In the genomic region with DNA sequence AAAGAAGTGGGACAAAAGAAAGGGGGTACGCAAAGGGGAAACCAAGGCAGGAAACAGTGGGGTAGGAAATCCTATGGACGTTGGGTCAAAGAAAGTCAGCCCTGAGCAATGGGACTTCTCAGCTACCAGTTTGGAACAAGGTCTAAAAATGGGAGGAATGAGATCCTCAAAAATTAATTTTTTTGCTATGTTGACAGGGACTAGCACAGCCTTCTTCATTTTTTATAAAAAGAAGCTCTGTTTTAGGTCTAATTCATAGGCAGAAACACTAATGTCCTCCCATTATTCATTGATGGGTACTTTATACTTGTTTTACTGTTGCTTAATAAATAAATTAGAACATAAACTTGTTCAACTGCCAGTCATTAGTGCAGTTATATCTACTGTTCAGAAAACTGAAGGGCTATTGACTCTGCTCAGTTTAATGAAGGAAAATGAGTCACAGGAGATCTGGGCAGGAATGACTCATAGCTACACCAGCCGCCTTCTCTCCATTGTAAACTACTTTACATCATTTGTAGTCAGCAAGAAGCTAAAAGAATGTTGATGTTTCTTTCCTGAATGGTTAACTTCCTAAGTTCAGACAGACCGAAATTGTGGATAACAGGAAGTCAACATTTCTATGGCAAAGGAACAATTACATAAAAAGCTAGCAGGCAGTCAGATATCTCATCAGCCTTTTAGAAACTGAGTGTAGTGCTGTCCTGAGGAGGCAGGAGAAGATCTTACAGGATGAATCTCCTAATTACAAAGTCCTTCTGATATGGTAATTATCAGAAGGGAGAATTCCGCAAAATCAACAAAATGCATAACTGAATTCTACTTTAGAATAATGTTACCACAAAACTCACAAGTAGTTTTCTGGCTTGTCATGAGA, we compare ENCODE assay signal across 9 cellular contexts.
DNase-seq lines count a peak whose midpoint lies in the region; ATAC-seq and TF ChIP-seq lines count a peak whose summit lies in the region.
"Had no signal": no experiment of that assay in that cellular context is flagged by ENCODE, and none has a peak within 500 bp of the region (broad histone marks: within the 10 kb centered on the region; RNA-seq: fewer than 3 reads in every experiment).

No MANE protein-coding gene starts in this region.

- H2AFZ ChIP-seq in SK-N-SH (ENCODE audit: low read depth) (peak overlapping the region; percentile 33), hepatocyte (no peak overlapping the region)

- H3K4me3 ChIP-seq in SK-N-SH (ENCODE audit: low read depth in 2 of 2, low read length in 1 of 2) (no peak overlapping the region), hepatocyte (no peak overlapping the region), transverse colon (no peak overlapping the region)
- H3K4me3 ChIP-seq: ovary had no signal

- H3K9me2 ChIP-seq in SK-N-SH (no peaks in the 10 kb centered on the region), hepatocyte (replicated peaks; ENCODE audit: insufficient read depth) (no peaks in the 10 kb centered on the region)

- no peak for TF ChIP-seq RAD21 in SK-N-SH (IDR thresholded peaks at IDR 0.05; ENCODE audit: low read length)

- peak in 1 of 2 experiments; percentile 56; a peak in 1 of 4 replicates for TF ChIP-seq EP300 in SK-N-SH (IDR thresholded peaks at IDR 0.05; ENCODE audit: borderline replicate concordance in 1 of 2, low read depth in 1 of 2, low read length in 1 of 2)
- TF ChIP-seq EP300 in transverse colon (IDR thresholded peaks at IDR 0.05; ENCODE audit: low read depth): no peak

- intact Hi-C loops in transverse colon (cut with DNase I; ENCODE audit: low total_unique reads): no loop called here

- in situ Hi-C loops in transverse colon (cut with MboI; ENCODE audit: low pct_ligation_motif_present in 1 of 4, low pct_unique_long_range_greater_than_20kb in 1 of 4, low sequenced_read_pairs in 3 of 4): no loop called here

- WGBS in SK-N-SH (ENCODE audit: low lambda C conversion rate): 42% methylated on average over 5 of the region's 5 CpGs
- 65% methylated on average over 5 of the region's 5 CpGs for WGBS in hepatocyte (ENCODE audit: low lambda C conversion rate, missing lambda C conversion rate)
- 58 to 62% methylated on average over 5 of the region's 5 CpGs for WGBS in transverse colon (ENCODE audit: low coverage in 1 of 2), 2 donors

- H3K4me1 ChIP-seq in SK-N-SH (ENCODE audit: control insufficient read depth in 1 of 2, insufficient read depth in 2 of 2, low read depth in 1 of 2, low read length in 1 of 2): peaks cover 0 to 12% of the 10 kb centered on the region in 2 experiments; a peak in 2 of 4 replicates
- H3K4me1 ChIP-seq in hepatocyte (ENCODE audit: insufficient read depth): no peaks in the 10 kb centered on the region
- H3K4me1 ChIP-seq in transverse colon: peaks cover 0 to 5% (median 0%) of the 10 kb centered on the region in 4 donors

- CTCF ChIA-PET in SK-N-SH (lab: Yijun Ruan, JAX): no interaction called here

- TF ChIP-seq POLR2A in transverse colon (IDR thresholded peaks at IDR 0.05): no peak

- H3K9me3 ChIP-seq in SK-N-SH (no peaks in the 10 kb centered on the region), hepatocyte (ENCODE audit: low read depth) (no peaks in the 10 kb centered on the region), transverse colon (no peaks in the 10 kb centered on the region)
- H3K9me3 ChIP-seq: ovary had no signal

- H3K27ac ChIP-seq in SK-N-SH (ENCODE audit: low read depth in 2 of 2, low read length in 1 of 2) (peak overlapping the region; percentile 65 to 75), hepatocyte (peak overlapping the region; percentile 54), transverse colon (peak overlapping the region; percentile 2 to 51 (median 8))

- H3K36me3 ChIP-seq in SK-N-SH (replicated peaks in 1 of 2; ENCODE audit: control insufficient read depth in 1 of 2, insufficient read depth in 2 of 2, low read length in 1 of 2): no peaks in the 10 kb centered on the region
- no peaks in the 10 kb centered on the region for H3K36me3 ChIP-seq in hepatocyte (replicated peaks; ENCODE audit: insufficient read depth, low read depth)
- no peaks in the 10 kb centered on the region for H3K36me3 ChIP-seq in transverse colon
- H3K36me3 ChIP-seq: ovary had no signal

- DNase-seq in SIG-M5 treated with dmso at 0.1 percent for 504 hours (lab: John Stamatoyannopoulos, UW; ENCODE audit: unreplicated experiment) (peak; percentile 15), SIG-M5 (lab: John Stamatoyannopoulos, UW) (no peak), SK-N-SH (no peak), hepatocyte (ENCODE audit: low spot score) (peak; percentile 78), transverse colon (no peak), HUDEP-2 (lab: John Stamatoyannopoulos, UW; ENCODE audit: unreplicated experiment in 76 of 76) (no peak)

- TF ChIP-seq CTCF in SK-N-SH (IDR thresholded peaks at IDR 0.05) (no peak), hepatocyte (IDR thresholded peaks at IDR 0.05; ENCODE audit: poor library complexity) (no peak), transverse colon (IDR thresholded peaks at IDR 0.05) (no peak)

- H3K27me3 ChIP-seq in SK-N-SH (ENCODE audit: insufficient read depth) (no peaks in the 10 kb centered on the region), hepatocyte (no peaks in the 10 kb centered on the region), transverse colon (no peaks in the 10 kb centered on the region)
- H3K27me3 ChIP-seq: ovary had no signal

- H3K9ac ChIP-seq in SK-N-SH: no peak overlapping the region

- H3K4me2 ChIP-seq in SK-N-SH (peak overlapping the region; percentile 57; the same call in 1 of the 2 replicates), hepatocyte (no peak overlapping the region)

- no peaks in the 10 kb centered on the region for H3K79me2 ChIP-seq in SK-N-SH (ENCODE audit: insufficient read depth)
- H3K79me2 ChIP-seq in hepatocyte: no peaks in the 10 kb centered on the region

- POLR2A ChIA-PET in SK-N-SH (lab: Yijun Ruan, JAX): no interaction called here

- ATAC-seq in HG02970 (IDR thresholded peaks at IDR 0.05; ENCODE audit: low FRiP score, unreplicated experiment): no peak
- ATAC-seq in HG02938 (IDR thresholded peaks at IDR 0.05; ENCODE audit: unreplicated experiment): no peak

- H4K20me1 ChIP-seq in SK-N-SH (ENCODE audit: insufficient read depth): no peaks in the 10 kb centered on the region
- no peaks in the 10 kb centered on the region for H4K20me1 ChIP-seq in hepatocyte (ENCODE audit: insufficient read depth, poor library complexity, severe bottlenecking)

- H3F3A ChIP-seq in SK-N-SH (replicated peaks; ENCODE audit: insufficient read depth): peaks cover 17% of the 10 kb centered on the region

TF ChIP-seq in SK-N-SH, 30 proteins besides CTCF, POLR2A, EP300 and RAD21 (continues in another document):
- TF ChIP-seq FOSL2 (IDR thresholded peaks at IDR 0.05; ENCODE audit: borderline replicate concordance, low read depth) (peak; percentile 98), PBX3 (IDR thresholded peaks at IDR 0.05) (peak; percentile 63), REST (IDR thresholded peaks at IDR 0.05; ENCODE audit: low read depth, low read length) (no peak), RFX5 (IDR thresholded peaks at IDR 0.05; ENCODE audit: low read length) (no peak), YY1 (IDR thresholded peaks at IDR 0.05; ENCODE audit: low read depth) (no peak), GABPA (IDR thresholded peaks at IDR 0.05; ENCODE audit: low read depth) (peak; percentile 38), POLR2AphosphoS5 (IDR thresholded peaks at IDR 0.05; ENCODE audit: low read depth, low read length) (no peak; the same call in 1 of the 2 replicates), JUND (IDR thresholded peaks at IDR 0.05) (peak; percentile 93), EZH2phosphoT487 (IDR thresholded peaks at IDR 0.05; ENCODE audit: borderline replicate concordance, low read depth) (no peak), CHD2 (IDR thresholded peaks at IDR 0.05; ENCODE audit: low read length, partially characterized antibody) (no peak), FOXM1 (IDR thresholded peaks at IDR 0.05; ENCODE audit: low read depth) (no peak), SMC3 (IDR thresholded peaks at IDR 0.05; ENCODE audit: low read depth, low read length) (no peak), TCF12 (IDR thresholded peaks at IDR 0.05) (peak; percentile 67)
- TF ChIP-seq, protein P1, sequence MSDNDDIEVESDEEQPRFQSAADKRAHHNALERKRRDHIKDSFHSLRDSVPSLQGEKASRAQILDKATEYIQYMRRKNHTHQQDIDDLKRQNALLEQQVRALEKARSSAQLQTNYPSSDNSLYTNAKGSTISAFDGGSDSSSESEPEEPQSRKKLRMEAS (IDR thresholded peaks at IDR 0.05; ENCODE audit: low read depth): no peak

Comparison
In these comparisons a context has a peak if more than half of its experiments do, and no peak if none do; other contexts are left out.
1. DNase-seq: peak in SIG-M5 treated with dmso at 0.1 percent for 504 hours (single experiment) and hepatocyte (single experiment); none in SIG-M5 (single experiment), SK-N-SH (single experiment), transverse colon (single experiment) and HUDEP-2 (0 of 76).
2. H3K27ac ChIP-seq: peak in every context shown above with its lines; median percentile 70 in SK-N-SH; 54 in hepatocyte; 8 in transverse colon.